In genomic region chr16:397736-398332, GRCh38 we compare ENCODE assay signal across 8 cellular contexts. TPM values are rescaled to one million over a fixed set of nuclear protein-coding genes. Genes with fewer than 3 reads are reported as not detected.
DNase-seq lines count a peak whose midpoint lies in the region; ATAC-seq and TF ChIP-seq lines count a peak whose summit lies in the region.

No MANE protein-coding gene starts in this region.

- intact Hi-C loops in activated naive CD4-positive, alpha-beta T cell treated with anti-CD3 and anti-CD28 coated beads for 36 hours (cut with micrococcal nuclease), result no loop called here
- intact Hi-C loops in ovary (cut with DNase I), result no loop called here

- WGBS in ovary, 3 donors, result 23 to 25% (median 24%) methylated on average over 17 to 29 of the region's 29 CpGs

- TF ChIP-seq POLR2A in ovary (IDR thresholded peaks at IDR 0.05), result no peak

- H3K27me3 ChIP-seq in Karpas-422 (ENCODE audit: low read length) (no peaks in the 10 kb centered on the region), ovary (no peaks in the 10 kb centered on the region)

- no peak overlapping the region for H2AFZ ChIP-seq in Karpas-422 (ENCODE audit: low read length)

- CTCF ChIA-PET in activated naive CD4-positive, alpha-beta T cell treated with anti-CD3 and anti-CD28 coated beads for 36 hours (lab: Charles Lee), result no interaction called here

- no peaks in the 10 kb centered on the region for H3K9me2 ChIP-seq in Karpas-422 (replicated peaks; ENCODE audit: insufficient read depth, low read length)

- no peaks in the 10 kb centered on the region for H3K9me3 Mint-ChIP-seq in activated naive CD4-positive, alpha-beta T cell treated with anti-CD3 and anti-CD28 coated beads for 36 hours
- peaks cover 6% of the 10 kb centered on the region for H3K9me3 Mint-ChIP-seq in glutamatergic neuron (ENCODE audit: unreplicated experiment)

- DNase-seq in DMS114 treated with DMSO at 0.1 percent for 48 hours (lab: John Stamatoyannopoulos, UW; ENCODE audit: unreplicated experiment) (peak; percentile 42), Karpas-422 (peak; percentile 84), glutamatergic neuron (peak; percentile 89), ovary (peak; percentile 66 to 78 (median 74)), cerebellar nuclear complex (lab: John Stamatoyannopoulos, UW) (no peak)
- peak; percentile 55 for DNase-seq in activated naive CD4-positive, alpha-beta T cell treated with anti-CD3 and anti-CD28 coated beads for 36 hours

- peak overlapping the region; percentile 58 for H3K4me3 Mint-ChIP-seq in activated naive CD4-positive, alpha-beta T cell treated with anti-CD3 and anti-CD28 coated beads for 36 hours
- H3K4me3 Mint-ChIP-seq in glutamatergic neuron (ENCODE audit: unreplicated experiment), result peak overlapping the region; percentile 59

- ATAC-seq in GM21367 (IDR thresholded peaks at IDR 0.05; ENCODE audit: unreplicated experiment) (no peak), GM18519 (IDR thresholded peaks at IDR 0.05; ENCODE audit: low FRiP score, unreplicated experiment) (no peak)

- TF ChIP-seq CTCF in glutamatergic neuron (IDR thresholded peaks at IDR 0.05; ENCODE audit: partially characterized antibody, unreplicated experiment), result no peak
- peak in 2 of 3 donors; percentile 45 to 61 for TF ChIP-seq CTCF in ovary (IDR thresholded peaks at IDR 0.05)

- H3K79me2 ChIP-seq in Karpas-422 (ENCODE audit: low read length), result no peaks in the 10 kb centered on the region

- peak overlapping the region; percentile 41; the same call in 1 of the 2 replicates for H3K4me3 ChIP-seq in Karpas-422 (ENCODE audit: low read length)
- peak overlapping the region; percentile 65 for H3K4me3 ChIP-seq in ovary

- H3K27ac ChIP-seq in Karpas-422 (ENCODE audit: low read length) (peak overlapping the region; percentile 61), ovary (peak overlapping the region; percentile 74 to 83)

- no peaks in the 10 kb centered on the region for H3K27me3 Mint-ChIP-seq in activated naive CD4-positive, alpha-beta T cell treated with anti-CD3 and anti-CD28 coated beads for 36 hours (ENCODE audit: low read depth)
- H3K27me3 Mint-ChIP-seq in glutamatergic neuron (ENCODE audit: unreplicated experiment), result peaks cover 9% of the 10 kb centered on the region

- H3K27ac Mint-ChIP-seq in activated naive CD4-positive, alpha-beta T cell treated with anti-CD3 and anti-CD28 coated beads for 36 hours, result no peak overlapping the region
- H3K27ac Mint-ChIP-seq in glutamatergic neuron (ENCODE audit: unreplicated experiment), result no peak overlapping the region

- H3K9ac ChIP-seq in Karpas-422 (ENCODE audit: low read length), result peak overlapping the region; percentile 59

- H3K36me3 Mint-ChIP-seq in activated naive CD4-positive, alpha-beta T cell treated with anti-CD3 and anti-CD28 coated beads for 36 hours (ENCODE audit: low read depth), result peaks cover 2% of the 10 kb centered on the region
- no peaks in the 10 kb centered on the region for H3K36me3 Mint-ChIP-seq in glutamatergic neuron (ENCODE audit: unreplicated experiment)

- 0 out of 2 replicates have a peak, but pooled peaks cover 7% of the 10 kb centered on the region for H4K20me1 ChIP-seq in Karpas-422 (ENCODE audit: insufficient read depth, low read depth, low read length)

- no peak for TF ChIP-seq EP300 in ovary (IDR thresholded peaks at IDR 0.05)

- H3K9me3 ChIP-seq in Karpas-422 (ENCODE audit: low read length), result no peaks in the 10 kb centered on the region
- no peaks in the 10 kb centered on the region for H3K9me3 ChIP-seq in ovary

- peaks cover 43% of the 10 kb centered on the region for H3K4me1 ChIP-seq in Karpas-422 (ENCODE audit: low read length)
- H3K4me1 ChIP-seq in ovary (ENCODE audit: insufficient read depth), result peaks cover 3% of the 10 kb centered on the region

- peaks cover 19% of the 10 kb centered on the region for H3K4me1 Mint-ChIP-seq in activated naive CD4-positive, alpha-beta T cell treated with anti-CD3 and anti-CD28 coated beads for 36 hours (ENCODE audit: low read depth)
- peaks cover 8% of the 10 kb centered on the region for H3K4me1 Mint-ChIP-seq in glutamatergic neuron (ENCODE audit: low read depth, unreplicated experiment)

- no peaks in the 10 kb centered on the region for H3K36me3 ChIP-seq in Karpas-422 (ENCODE audit: insufficient read depth, low read length)
- no peaks in the 10 kb centered on the region for H3K36me3 ChIP-seq in ovary

- peak overlapping the region; percentile 41 for H3K4me2 ChIP-seq in Karpas-422 (ENCODE audit: low read depth, low read length, poor library complexity, severe bottlenecking)

RNA-seq across cellular contexts. Expression of gene NME4, which starts 0.8 kb away (rescaled TPM):
- 102 and 190 TPM in 2 replicates for total RNA-seq in Karpas-422 (2014; rRNA removed; shearing (Covaris generic); ENCODE audit: low replicate concordance)
- 10 to 100 TPM; 86.7 to 87.0 TPM for total RNA-seq in activated naive CD4-positive, alpha-beta T cell treated with anti-CD3 and anti-CD28 coated beads for 36 hours
- total RNA-seq in glutamatergic neuron (ENCODE audit: unreplicated experiment) (82.6 TPM), ovary (100 to 1,000 TPM in 3 of 7 donors, 10 to 100 TPM in 4; 48.8 to 133 (median 93.4) TPM)
- polyA plus RNA-seq in ovary, result 100 to 1,000 TPM in 1 of 2 donors, 10 to 100 TPM in 1; 72.9 to 117 TPM

RNA-seq across cellular contexts. Expression of gene DECR2, which starts 3.9 kb away (rescaled TPM):
- total RNA-seq in Karpas-422 (2014; rRNA removed; shearing (Covaris generic); ENCODE audit: low replicate concordance), result 5.3 and 10.4 TPM in 2 replicates
- 1 to 10 TPM; 8.9 to 9.6 TPM for total RNA-seq in activated naive CD4-positive, alpha-beta T cell treated with anti-CD3 and anti-CD28 coated beads for 36 hours
- 26.2 TPM for total RNA-seq in glutamatergic neuron (ENCODE audit: unreplicated experiment)
- 10 to 100 TPM; 10.2 to 23.7 (median 15.1) TPM for total RNA-seq in ovary
- 10 to 100 TPM in 1 of 2 donors, 1 to 10 TPM in 1; 2.1 to 13.0 TPM for polyA plus RNA-seq in ovary

RNA-seq across cellular contexts. Expression of gene PGAP6, which starts 16.1 kb away (rescaled TPM):
- 50.0 and 58.1 TPM in 2 replicates for total RNA-seq in Karpas-422 (2014; rRNA removed; shearing (Covaris generic); ENCODE audit: low replicate concordance)
- 10 to 100 TPM; 19.9 to 20.9 TPM for total RNA-seq in activated naive CD4-positive, alpha-beta T cell treated with anti-CD3 and anti-CD28 coated beads for 36 hours
- total RNA-seq in glutamatergic neuron (ENCODE audit: unreplicated experiment) (54.5 TPM), ovary (10 to 100 TPM; 13.0 to 39.8 (median 23.2) TPM)
- polyA plus RNA-seq in ovary, result 10 to 100 TPM; 13.9 to 17.9 TPM

RNA-seq across cellular contexts. Expression of gene MRPL28, which starts 27.5 kb away (rescaled TPM):
- 38.1 and 103 TPM in 2 replicates for total RNA-seq in Karpas-422 (2014; rRNA removed; shearing (Covaris generic); ENCODE audit: low replicate concordance)
- 10 to 100 TPM; 68.3 to 74.0 TPM for total RNA-seq in activated naive CD4-positive, alpha-beta T cell treated with anti-CD3 and anti-CD28 coated beads for 36 hours
- total RNA-seq in glutamatergic neuron (ENCODE audit: unreplicated experiment) (69.6 TPM), ovary (10 to 100 TPM; 38.9 to 57.7 (median 40.9) TPM)
- 10 to 100 TPM; 28.4 to 53.0 TPM for polyA plus RNA-seq in ovary

RNA-seq across cellular contexts. Expression of gene RAB11FIP3, which starts 27.6 kb away (rescaled TPM):
- total RNA-seq in Karpas-422 (2014; rRNA removed; shearing (Covaris generic); ENCODE audit: low replicate concordance), result 6.0 and 17.2 TPM in 2 replicates
- total RNA-seq in activated naive CD4-positive, alpha-beta T cell treated with anti-CD3 and anti-CD28 coated beads for 36 hours, result 10 to 100 TPM; 15.8 to 18.2 TPM
- total RNA-seq in glutamatergic neuron (ENCODE audit: unreplicated experiment) (103 TPM), ovary (10 to 100 TPM; 35.9 to 58.1 (median 38.1) TPM)
- polyA plus RNA-seq in ovary, result 10 to 100 TPM; 18.0 to 40.1 TPM

Comparison
In these comparisons a context has a peak if more than half of its experiments do, and no peak if none do; other contexts are left out.
1. DNase-seq: peak in DMS114 treated with DMSO at 0.1 percent for 48 hours (single experiment), Karpas-422 (single experiment), activated naive CD4-positive, alpha-beta T cell treated with anti-CD3 and anti-CD28 coated beads for 36 hours (single experiment), glutamatergic neuron (single experiment) and ovary (5 of 5); none in cerebellar nuclear complex (0 of 2).